Comparison of ENCODE assay signal across 8 cellular contexts in genomic region chr5:13987843-13988464, GRCh38. TPM values are rescaled to one million over a fixed set of nuclear protein-coding genes. Genes with fewer than 3 reads are reported as not detected.
DNase-seq lines count a peak whose midpoint lies in the region; ATAC-seq, FAIRE-seq and TF ChIP-seq lines count a peak whose summit lies in the region.

No MANE protein-coding gene starts in this region.

- no peak overlapping the region for H3K4me2 ChIP-seq in keratinocyte (ENCODE audit: control insufficient read depth, extremely low read depth, insufficient read depth, low read depth, low read length)

- ATAC-seq in GM18868 (IDR thresholded peaks at IDR 0.05; ENCODE audit: unreplicated experiment): peak; percentile 81
- ATAC-seq in body of pancreas: peak; percentile 65
- no peak for ATAC-seq in GM18858 (IDR thresholded peaks at IDR 0.05; ENCODE audit: unreplicated experiment)

- H3K27me3 ChIP-seq in body of pancreas: no peaks in the 10 kb centered on the region
- H3K27me3 ChIP-seq in keratinocyte (ENCODE audit: control insufficient read depth, extremely low read depth, insufficient read depth, low read length): no peaks in the 10 kb centered on the region
- no peaks in the 10 kb centered on the region for H3K27me3 ChIP-seq in testis

- WGBS in body of pancreas, 2 donors: 11 to 14% methylated on average over 7 of the region's 7 CpGs
- 32 to 47% methylated on average over 7 of the region's 7 CpGs for WGBS in testis, 2 donors

- no peaks in the 10 kb centered on the region for H3K36me3 ChIP-seq in body of pancreas (replicated peaks in 1 of 2; ENCODE audit: insufficient read depth in 1 of 2, low read depth in 2 of 2)
- no peaks in the 10 kb centered on the region for H3K36me3 ChIP-seq in keratinocyte (ENCODE audit: control insufficient read depth in 2 of 2, extremely low read depth in 1 of 2, insufficient read depth in 2 of 2, low read length in 2 of 2)
- no peaks in the 10 kb centered on the region for H3K36me3 ChIP-seq in testis (ENCODE audit: low read depth, missing control alignments)

- no peaks in the 10 kb centered on the region for H4K20me1 ChIP-seq in keratinocyte (ENCODE audit: control insufficient read depth, extremely low read depth, insufficient read depth, low read length)

- peaks cover 2% of the 10 kb centered on the region for H3K79me2 ChIP-seq in keratinocyte (ENCODE audit: control insufficient read depth, insufficient read depth, low read length)

- intact Hi-C loops in body of pancreas (cut with DNase I): loop anchor here (10.0 kb wide), 1 partner anchor 297 kb away; no protein-coding TSS in a partner anchor
- intact Hi-C loops in testis (cut with DNase I; ENCODE audit: low total_unique reads): no loop called here

- H3K4me1 ChIP-seq in body of pancreas (peaks cover 6% of the 10 kb centered on the region), keratinocyte (ENCODE audit: control insufficient read depth, extremely low read depth, insufficient read depth, low read length) (peaks cover 24% of the 10 kb centered on the region), testis (no peaks in the 10 kb centered on the region)

- TF ChIP-seq POLR2A in body of pancreas (IDR thresholded peaks at IDR 0.05) (no peak), testis (IDR thresholded peaks at IDR 0.05) (no peak)

- H2AFZ ChIP-seq in keratinocyte (ENCODE audit: control insufficient read depth, low read length): no peak overlapping the region

- H3K9ac ChIP-seq in keratinocyte (ENCODE audit: control insufficient read depth, extremely low read depth, insufficient read depth, low read length): no peak overlapping the region

- peak; percentile 36 for FAIRE-seq in keratinocyte (lab: Jason Lieb, UNC)

- H3K9me1 ChIP-seq in keratinocyte (ENCODE audit: control insufficient read depth, extremely low read depth, insufficient read depth, low read length): no peaks in the 10 kb centered on the region

- peak; percentile 30 for DNase-seq in COLO829 (ENCODE audit: low spot score)
- peak; percentile 70 for DNase-seq in HS-27A (ENCODE audit: low read depth)
- DNase-seq in NCI-H82 (lab: John Stamatoyannopoulos, UW): peak; percentile 76
- peak; percentile 44 to 62 (median 55) for DNase-seq in body of pancreas
- DNase-seq in keratinocyte (ENCODE audit: low read depth, low spot score): no peak
- DNase-seq in testis: peak; percentile 56

- H3K4me3 ChIP-seq in body of pancreas (no peak overlapping the region), keratinocyte (ENCODE audit: control insufficient read depth in 2 of 3, extremely low read depth in 1 of 3, insufficient read depth in 2 of 3, low read depth in 1 of 3, low read length in 3 of 3) (no peak overlapping the region), testis (no peak overlapping the region)

- TF ChIP-seq CTCF in body of pancreas (IDR thresholded peaks at IDR 0.05) (peak; percentile 48 to 86 (median 84)), keratinocyte (optimal IDR thresholded peaks at IDR 0.05 in 1 of 3, IDR thresholded peaks at IDR 0.05 in 1 of 3, conservative IDR thresholded peaks at IDR 0.05 in 1 of 3; ENCODE audit: extremely low read depth in 1 of 3, insufficient read depth in 2 of 3, low read length in 3 of 3) (peak; percentile 74 to 79 (median 77)), testis (IDR thresholded peaks at IDR 0.05) (peak; percentile 35 to 78 (median 77))

- H3K9me3 ChIP-seq in body of pancreas (no peaks in the 10 kb centered on the region), keratinocyte (ENCODE audit: control insufficient read depth, low read depth, low read length) (no peaks in the 10 kb centered on the region), testis (no peaks in the 10 kb centered on the region)

- no peak overlapping the region for H3K27ac ChIP-seq in body of pancreas
- H3K27ac ChIP-seq in keratinocyte (ENCODE audit: control insufficient read depth, insufficient read depth, low read length): no peak overlapping the region
- H3K27ac ChIP-seq in testis: no peak overlapping the region

- dilution Hi-C loops in keratinocyte (cut with MboI; ENCODE audit: extremely low pct_ligation_motif_present, low sequenced_read_pairs): no loop called here

RNA-seq across cellular contexts. Expression of gene DNAH5, which starts 43.5 kb away (rescaled TPM):
- total RNA-seq in body of pancreas (1 to 10 TPM in 1 of 2 donors, under 1 TPM in 1; 0.99 to 2.6 TPM), testis (1 to 10 TPM; 5.1 to 5.9 TPM)
- polyA plus RNA-seq in keratinocyte (0.49 to 0.73 TPM (median 0.67 TPM) in 3 replicates), testis (ENCODE audit: insufficient read depth, low read depth, low replicate concordance) (1.1 TPM)
- 0.12 TPM for polyA plus RNA-seq in keratinocyte (2011; ENCODE audit: low read depth)
- 0.27 and 0.46 TPM in 2 replicates for polyA plus RNA-seq in keratinocyte (2011; cell fraction: cytosol; rRNA removed)
- polyA plus RNA-seq in keratinocyte (2011; cell fraction: nucleus; rRNA removed): 0.80 and 0.88 TPM in 2 replicates
- 0.04 and 0.92 TPM in 2 replicates for polyA plus RNA-seq in keratinocyte (2012; ENCODE audit: low replicate concordance)
- 0.07 to 1.9 TPM (median 0.99 TPM) in 3 replicates for polyA minus RNA-seq in keratinocyte
- 0.38 TPM for polyA minus RNA-seq in keratinocyte (2011; cell fraction: cytosol; rRNA and poly(A)+ RNA removed)
- 1.5 and 2.9 TPM in 2 replicates for polyA minus RNA-seq in keratinocyte (2011; cell fraction: nucleus; rRNA and poly(A)+ RNA removed)
